ENCODE assay signal across 28 cellular contexts in genomic region chr1:25042876-25043580, GRCh38.
"Had no signal": no experiment of that assay in that cellular context is flagged by ENCODE, and none has a peak within 500 bp of the region (broad histone marks: within the 10 kb centered on the region; RNA-seq: fewer than 3 reads in every experiment).

No MANE protein-coding gene starts in this region.

- H3K27me3 ChIP-seq: ovary, right atrium auricular region, right lobe of liver, uterus had no signal

- H3K27ac Mint-ChIP-seq: immature natural killer cell; mesothelial cell of epicardium; naive B cell; natural killer cell; nephron progenitor cell; progenitor cell of endocrine pancreas; stimulated activated memory B cell treated with anti-CD40 and anti-IgM and Interleukin-4, amounts not matched to agents 10 μg/mL and 1 μg/mL and 100 μg/mL, for 72 hours; stimulated activated naive CD8-positive, alpha-beta T cell treated with anti-CD3 and anti-CD28 coated beads, Interleukin-15, amount 100 ng/mL, for 72 hours; type B pancreatic cell had no signal

- H3K9me3 ChIP-seq: left lung, ovary, right lobe of liver, uterus had no signal

- H3K4me2 ChIP-seq: smooth muscle cell had no signal

- H3K36me3 Mint-ChIP-seq: immature natural killer cell, mesothelial cell of epicardium, naive B cell, natural killer cell, type B pancreatic cell had no signal

- H3K4me3 ChIP-seq: left lung, lung, ovary, right atrium auricular region, right lobe of liver, smooth muscle cell, tibial nerve, uterus had no signal

- H3K4me1 Mint-ChIP-seq: mesothelial cell of epicardium, nephron progenitor cell had no signal

- H3K4me3 Mint-ChIP-seq: immature natural killer cell; mesothelial cell of epicardium; naive B cell; natural killer cell; nephron progenitor cell; stimulated activated memory B cell treated with anti-CD40 and anti-IgM and Interleukin-4, amounts not matched to agents 10 μg/mL and 1 μg/mL and 100 μg/mL, for 72 hours; stimulated activated naive CD8-positive, alpha-beta T cell treated with anti-CD3 and anti-CD28 coated beads, Interleukin-15, amount 100 ng/mL, for 72 hours; type B pancreatic cell had no signal

- DNase-seq: hypothalamus; immature natural killer cell; kidney; left colon; mesendoderm; naive B cell; natural killer cell; nephron progenitor cell; nucleus accumbens; ovary; right lobe of liver; stimulated activated CD4-positive, alpha-beta T cell treated with anti-CD3 and anti-CD28 coated beads, Interleukin-1b, Interleukin-23, amount 100 ng/mL, for 48 hours; stimulated activated CD4-positive, alpha-beta T cell treated with anti-CD3 and anti-CD28 coated beads, Interleukin-2, amount 100 ng/mL, for 48 hours; stimulated activated CD4-positive, alpha-beta T cell treated with anti-CD3 and anti-CD28 coated beads, Interleukin-4, amount 100 ng/mL, for 4 hours; stimulated activated CD8-positive, alpha-beta memory T cell treated with anti-CD3 and anti-CD28 coated beads, Interleukin-4, amount 100 ng/mL, for 48 hours; stimulated activated naive CD4-positive, alpha-beta T cell treated with Interleukin-2 at 50 U/mL for 16 hours; stimulated activated naive CD8-positive, alpha-beta T cell treated with anti-CD3 and anti-CD28 coated beads, Interleukin-15, amount 100 ng/mL, for 72 hours; substantia nigra; uterus had no signal

- ATAC-seq: left colon; left lung; right lobe of liver; stimulated activated memory B cell treated with anti-CD40 and anti-IgM and Interleukin-4, amounts not matched to agents 10 μg/mL and 1 μg/mL and 100 μg/mL, for 72 hours; stimulated activated naive CD8-positive, alpha-beta T cell treated with anti-CD3 and anti-CD28 coated beads, Interleukin-15, amount 100 ng/mL, for 72 hours had no signal

- H3K36me3 ChIP-seq: left lung, ovary, right atrium auricular region, right lobe of liver, tibial nerve, uterus had no signal

- H3K9me3 Mint-ChIP-seq: immature natural killer cell; mesothelial cell of epicardium; natural killer cell; stimulated activated memory B cell treated with anti-CD40 and anti-IgM and Interleukin-4, amounts not matched to agents 10 μg/mL and 1 μg/mL and 100 μg/mL, for 72 hours; stimulated activated naive CD8-positive, alpha-beta T cell treated with anti-CD3 and anti-CD28 coated beads, Interleukin-15, amount 100 ng/mL, for 72 hours; type B pancreatic cell had no signal

- H3K4me1 ChIP-seq: left lung, right atrium auricular region, right lobe of liver, tibial nerve, uterus had no signal

- H3K27ac ChIP-seq: left lung, ovary, right atrium auricular region, right lobe of liver, tibial nerve, uterus had no signal

- H3K27me3 Mint-ChIP-seq: stimulated activated memory B cell treated with anti-CD40 and anti-IgM and Interleukin-4, amounts not matched to agents 10 μg/mL and 1 μg/mL and 100 μg/mL, for 72 hours; stimulated activated naive CD8-positive, alpha-beta T cell treated with anti-CD3 and anti-CD28 coated beads, Interleukin-15, amount 100 ng/mL, for 72 hours had no signal
